ENCODE assay signal across 14 cellular contexts in the genomic region with DNA sequence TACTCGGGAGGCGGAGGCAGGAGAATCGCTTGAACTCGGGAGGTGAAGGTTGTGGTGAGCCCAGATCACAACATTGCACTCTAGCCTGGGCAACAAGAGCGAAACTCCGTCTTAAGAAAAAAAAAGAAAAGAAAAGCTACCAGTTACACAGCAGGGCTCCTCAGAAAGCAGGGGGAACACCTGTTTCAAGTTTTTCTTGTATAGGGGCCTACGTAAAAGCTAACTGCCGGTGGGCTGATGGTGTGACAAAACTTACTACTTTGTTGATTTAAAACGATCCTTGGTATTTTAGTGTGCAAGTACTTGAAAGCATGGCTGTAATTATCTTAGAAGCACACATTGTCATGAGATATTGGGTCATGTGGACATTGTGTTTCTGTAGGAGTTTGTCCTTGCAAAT. TPM values are rescaled to one million over a fixed set of nuclear protein-coding genes. Genes with fewer than 3 reads are reported as not detected.
DNase-seq lines count a peak whose midpoint lies in the region; ATAC-seq and TF ChIP-seq lines count a peak whose summit lies in the region.
"Had no signal": no experiment of that assay in that cellular context is flagged by ENCODE, and none has a peak within 500 bp of the region (broad histone marks: within the 10 kb centered on the region; RNA-seq: fewer than 3 reads in every experiment).

No MANE protein-coding gene starts in this region.

- H3K36me3 Mint-ChIP-seq in endothelial cell (ENCODE audit: low read depth, unreplicated experiment) = no peaks in the 10 kb centered on the region

- ATAC-seq in GM21367 (IDR thresholded peaks at IDR 0.05; ENCODE audit: unreplicated experiment) (no peak), left colon (no peak)
- ATAC-seq: K562 had no signal

- peaks cover 5% of the 10 kb centered on the region for H3K27me3 Mint-ChIP-seq in endothelial cell (ENCODE audit: unreplicated experiment)

- DNase-seq in endothelial cell (ENCODE audit: low spot score) (no peak), cortex of kidney (lab: John Stamatoyannopoulos, UW) (no peak), left colon (no peak), GDM1 (lab: John Stamatoyannopoulos, UW) (no peak)
- DNase-seq: BE2C; CD4-positive, alpha-beta memory T cell; DMS79 had no signal

- H3K4me1 Mint-ChIP-seq in endothelial cell (ENCODE audit: unreplicated experiment) = peaks cover 5% of the 10 kb centered on the region

- no peak overlapping the region for H3K27ac ChIP-seq in HUES6 (ENCODE audit: low read depth, low read length)
- H3K27ac ChIP-seq in iPS-20b (ENCODE audit: low read length) = no peak overlapping the region
- H3K27ac ChIP-seq: C4-2B had no signal

- H3K36me3 ChIP-seq in HUES6 (ENCODE audit: control insufficient read depth, insufficient read depth, low read length) = no peaks in the 10 kb centered on the region
- no peaks in the 10 kb centered on the region for H3K36me3 ChIP-seq in iPS-20b (ENCODE audit: insufficient read depth, low read depth, low read length)
- H3K36me3 ChIP-seq: BE2C had no signal

- H3K27me3 ChIP-seq in HUES6 (ENCODE audit: control insufficient read depth, insufficient read depth, low read length) (peaks cover 26% of the 10 kb centered on the region; the same call in 1 of the 2 replicates), iPS-20b (ENCODE audit: insufficient read depth, low read length) (peaks cover 3% of the 10 kb centered on the region)
- H3K27me3 ChIP-seq: BE2C had no signal

- peaks cover 12% of the 10 kb centered on the region; the same call in 1 of the 2 replicates for H3K9me3 ChIP-seq in HUES6 (ENCODE audit: control insufficient read depth, insufficient read depth, low read depth, low read length)
- no peaks in the 10 kb centered on the region for H3K9me3 ChIP-seq in iPS-20b (ENCODE audit: insufficient read depth, low read depth, low read length)
- H3K9me3 ChIP-seq: BE2C had no signal

- no peaks in the 10 kb centered on the region; the same call in 1 of the 2 replicates for H3K4me1 ChIP-seq in HUES6 (ENCODE audit: control insufficient read depth, insufficient read depth, low read length)
- no peaks in the 10 kb centered on the region for H3K4me1 ChIP-seq in iPS-20b (ENCODE audit: insufficient read depth, low read length)
- H3K4me1 ChIP-seq: BE2C had no signal

- no peak overlapping the region for H3K9ac ChIP-seq in HUES6 (ENCODE audit: low read length)
- no peak overlapping the region for H3K9ac ChIP-seq in iPS-20b (ENCODE audit: low read depth, low read length)

- H3K4me3 ChIP-seq in HUES6 (ENCODE audit: low read depth, low read length) (peak overlapping the region; percentile 39; the same call in 1 of the 2 replicates), iPS-20b (ENCODE audit: low read length) (peak overlapping the region; percentile 54; the same call in 1 of the 2 replicates)
- H3K4me3 ChIP-seq: K562 had no signal

- TF ChIP-seq CTCF in endothelial cell (IDR thresholded peaks at IDR 0.05; ENCODE audit: unreplicated experiment) = no peak

- H3K27ac Mint-ChIP-seq in endothelial cell (ENCODE audit: unreplicated experiment) = peak overlapping the region; percentile 22
- H3K27ac Mint-ChIP-seq: CD4-positive, alpha-beta memory T cell had no signal

- H3K4me3 Mint-ChIP-seq in endothelial cell (ENCODE audit: unreplicated experiment) = no peak overlapping the region
- H3K4me3 Mint-ChIP-seq: CD4-positive, alpha-beta memory T cell had no signal

- no peaks in the 10 kb centered on the region for H3K9me3 Mint-ChIP-seq in endothelial cell (ENCODE audit: unreplicated experiment)

- intact Hi-C loops in left colon (cut with DNase I, micrococcal nuclease) = no loop called here

RNA-seq across cellular contexts. Expression of a gene that starts 15.7 kb away (rescaled TPM):
- total RNA-seq in endothelial cell (ENCODE audit: unreplicated experiment) (not detected), left colon (not detected)
- total RNA-seq: CD4-positive, alpha-beta memory T cell; G401; HT1080; K562 had no signal

RNA-seq across cellular contexts. Expression of a gene that starts 35.3 kb away (rescaled TPM):
- total RNA-seq in endothelial cell (ENCODE audit: unreplicated experiment) (16.5 TPM), left colon (10 to 100 TPM; 12.8 to 14.2 TPM)
- total RNA-seq: HT1080 had no signal

RNA-seq across cellular contexts. Expression of a gene that starts 46.6 kb away (rescaled TPM):
- total RNA-seq in endothelial cell (ENCODE audit: unreplicated experiment) (not detected), left colon (not detected)
- total RNA-seq: CD4-positive, alpha-beta memory T cell; G401; HT1080 had no signal
